In genomic region chr16:67549240-67549639, GRCh38 we compare ENCODE assay signal across 18 cellular contexts. TPM values are rescaled to one million over a fixed set of nuclear protein-coding genes. Genes with fewer than 3 reads are reported as not detected.
DNase-seq lines count a peak whose midpoint lies in the region; ATAC-seq, FAIRE-seq and TF ChIP-seq lines count a peak whose summit lies in the region.
"Had no signal": no experiment of that assay in that cellular context is flagged by ENCODE, and none has a peak within 500 bp of the region (broad histone marks: within the 10 kb centered on the region; RNA-seq: fewer than 3 reads in every experiment).

No MANE protein-coding gene starts in this region.

- DNase-seq in DND-41: no peak
- DNase-seq in activated CD4-positive, alpha-beta memory T cell treated with anti-CD3 and anti-CD28 coated beads for 36 hours: no peak
- DNase-seq in kidney: peak; percentile 6
- DNase-seq in body of pancreas: no peak
- DNase-seq in DMS79 (lab: John Stamatoyannopoulos, UW): no peak
- DNase-seq in NCI-H748 treated with DMSO at 0.1 percent for 48 hours (lab: John Stamatoyannopoulos, UW): no peak
- DNase-seq: NCI-H2081, NCI-H774, SK-N-SH, small intestine, WERI-Rb-1 had no signal

- no peak overlapping the region; the same call in 1 of the 2 replicates for H3K4me3 ChIP-seq in BLaER1
- H3K4me3 ChIP-seq in DND-41 (ENCODE audit: low read depth in 1 of 2, low read length in 2 of 2): peak overlapping the region in 1 of 2 experiments; percentile 46; a peak in 1 of 4 replicates
- H3K4me3 ChIP-seq in kidney (ENCODE audit: low read length in 2 of 2): no peak overlapping the region
- H3K4me3 ChIP-seq in body of pancreas: no peak overlapping the region
- H3K4me3 ChIP-seq: esophagus muscularis mucosa, GM23338, tibial nerve had no signal

- POLR2A ChIA-PET in activated CD4-positive, alpha-beta memory T cell treated with anti-CD3 and anti-CD28 coated beads for 36 hours (lab: Charles Lee): no interaction called here

- H3K36me3 Mint-ChIP-seq in activated CD4-positive, alpha-beta memory T cell treated with anti-CD3 and anti-CD28 coated beads for 36 hours: peaks cover 7% of the 10 kb centered on the region

- FAIRE-seq in kidney (lab: Jason Lieb, UNC): no peak
- FAIRE-seq: RCC 7860, small intestine had no signal

- H3K4me1 ChIP-seq in BLaER1 (peaks cover 100% of the 10 kb centered on the region), DND-41 (ENCODE audit: insufficient read depth, low read length) (peaks cover 62% of the 10 kb centered on the region), kidney (ENCODE audit: control insufficient read depth in 1 of 2, insufficient read depth in 1 of 2, low read depth in 1 of 2, low read length in 2 of 2) (peaks cover 8 to 18% of the 10 kb centered on the region in 2 donors), body of pancreas (peaks cover 35% of the 10 kb centered on the region)
- H3K4me1 ChIP-seq: parathyroid adenoma had no signal

- peaks cover 34% of the 10 kb centered on the region; the same call in 1 of the 2 replicates for H3K79me2 ChIP-seq in DND-41 (ENCODE audit: insufficient read depth, low read length)

- H3K9ac ChIP-seq in BLaER1 (peak overlapping the region; percentile 91), DND-41 (ENCODE audit: low read depth, low read length) (peak overlapping the region; percentile 65), kidney (ENCODE audit: low read length in 2 of 2) (no peak overlapping the region)
- H3K9ac ChIP-seq: parathyroid adenoma, SK-N-SH had no signal

- WGBS in body of pancreas, 2 donors: 74 to 84% methylated on average over 4 of the region's 4 CpGs

- intact Hi-C loops in activated CD4-positive, alpha-beta memory T cell treated with anti-CD3 and anti-CD28 coated beads for 36 hours (cut with micrococcal nuclease): loop anchor here (5.0 kb wide), 1 partner anchor 113 kb away; the partner anchor contains the start of genes ACD and PARD6A
- intact Hi-C loops in kidney (cut with DNase I): no loop called here
- intact Hi-C loops in body of pancreas (cut with DNase I): no loop called here

- H3K27ac Mint-ChIP-seq in activated CD4-positive, alpha-beta memory T cell treated with anti-CD3 and anti-CD28 coated beads for 36 hours: peak overlapping the region; percentile 43
- H3K27ac Mint-ChIP-seq: GM23338 had no signal

- no peaks in the 10 kb centered on the region for H3K9me3 Mint-ChIP-seq in activated CD4-positive, alpha-beta memory T cell treated with anti-CD3 and anti-CD28 coated beads for 36 hours
- H3K9me3 Mint-ChIP-seq: GM23338 had no signal

- H3K36me3 ChIP-seq in BLaER1 (peaks cover 24% of the 10 kb centered on the region), DND-41 (ENCODE audit: insufficient read depth, low read length) (peaks cover 24% of the 10 kb centered on the region), kidney (ENCODE audit: control insufficient read depth in 1 of 2, insufficient read depth in 2 of 2, low read length in 2 of 2) (peaks cover 11 to 27% of the 10 kb centered on the region in 2 donors), body of pancreas (replicated peaks in 1 of 2; ENCODE audit: insufficient read depth in 1 of 2, low read depth in 2 of 2) (peaks cover 0 to 2% of the 10 kb centered on the region in 2 donors)

- peaks cover 36% of the 10 kb centered on the region for H3K4me1 Mint-ChIP-seq in activated CD4-positive, alpha-beta memory T cell treated with anti-CD3 and anti-CD28 coated beads for 36 hours (ENCODE audit: low read depth)

- H4K20me1 ChIP-seq in BLaER1 (no peaks in the 10 kb centered on the region), DND-41 (ENCODE audit: insufficient read depth, low read length) (no peaks in the 10 kb centered on the region)

- no peak overlapping the region; the same call in 1 of the 2 replicates for H2AFZ ChIP-seq in DND-41 (ENCODE audit: low read depth, low read length)
- H2AFZ ChIP-seq: GM23338, parathyroid adenoma had no signal

- no peak for ATAC-seq in DND-41 (ENCODE audit: insufficient read depth, low read depth)
- no peak for ATAC-seq in body of pancreas
- ATAC-seq in GM19328 (IDR thresholded peaks at IDR 0.05; ENCODE audit: unreplicated experiment): no peak
- ATAC-seq: GM23338 had no signal

- H3K27me3 Mint-ChIP-seq in activated CD4-positive, alpha-beta memory T cell treated with anti-CD3 and anti-CD28 coated beads for 36 hours: no peaks in the 10 kb centered on the region

- H3K4me2 ChIP-seq in BLaER1 (peak overlapping the region; percentile 96), DND-41 (ENCODE audit: insufficient read depth, low read length) (peak overlapping the region; percentile 61; the same call in 1 of the 2 replicates)
- H3K4me2 ChIP-seq: GM23338, SK-N-SH had no signal

- no peak overlapping the region for H3K4me3 Mint-ChIP-seq in activated CD4-positive, alpha-beta memory T cell treated with anti-CD3 and anti-CD28 coated beads for 36 hours
- H3K4me3 Mint-ChIP-seq: GM23338 had no signal

- CTCF ChIA-PET in activated CD4-positive, alpha-beta memory T cell treated with anti-CD3 and anti-CD28 coated beads for 36 hours (lab: Charles Lee): interaction anchor here (3.3 kb wide), 1 partner anchor 95 kb away, joined by 11 read pairs; the partner anchor contains the start of gene CARMIL2

- no peak for TF ChIP-seq CTCF in DND-41 (IDR thresholded peaks at IDR 0.05; ENCODE audit: borderline replicate concordance, extremely low read depth, low read length, poor library complexity, severe bottlenecking)
- no peak for TF ChIP-seq CTCF in kidney (IDR thresholded peaks at IDR 0.05; ENCODE audit: borderline replicate concordance, extremely low read depth, insufficient read depth)
- TF ChIP-seq CTCF in body of pancreas (IDR thresholded peaks at IDR 0.05): no peak

- H3K9me3 ChIP-seq in BLaER1 (no peaks in the 10 kb centered on the region), DND-41 (ENCODE audit: insufficient read depth, low read length, severe bottlenecking) (no peaks in the 10 kb centered on the region), kidney (ENCODE audit: control insufficient read depth in 1 of 2, low read length in 2 of 2) (no peaks in the 10 kb centered on the region), body of pancreas (no peaks in the 10 kb centered on the region)
- H3K9me3 ChIP-seq: esophagus muscularis mucosa, SK-N-SH, tibial nerve had no signal

- TF ChIP-seq POLR2A in body of pancreas (IDR thresholded peaks at IDR 0.05): no peak

- no peaks in the 10 kb centered on the region for H3K27me3 ChIP-seq in BLaER1
- no peaks in the 10 kb centered on the region for H3K27me3 ChIP-seq in DND-41 (ENCODE audit: insufficient read depth, low read length, poor library complexity)
- H3K27me3 ChIP-seq in body of pancreas: no peaks in the 10 kb centered on the region
- H3K27me3 ChIP-seq: esophagus muscularis mucosa, tibial nerve had no signal

- peak overlapping the region; percentile 100 for H3K27ac ChIP-seq in BLaER1
- H3K27ac ChIP-seq in DND-41 (ENCODE audit: low read length): peak overlapping the region; percentile 99
- no peak overlapping the region for H3K27ac ChIP-seq in kidney (ENCODE audit: low read depth in 2 of 2, low read length in 2 of 2)
- no peak overlapping the region for H3K27ac ChIP-seq in body of pancreas
- H3K27ac ChIP-seq: parathyroid adenoma, WERI-Rb-1 had no signal

RNA-seq across cellular contexts. Expression of gene CTCF, which starts 13.1 kb away (rescaled TPM):
- 10 to 100 TPM; 48.9 to 51.5 TPM for total RNA-seq in activated CD4-positive, alpha-beta memory T cell treated with anti-CD3 and anti-CD28 coated beads for 36 hours
- total RNA-seq in kidney (42.6 TPM), body of pancreas (10 to 100 TPM; 24.4 to 33.0 TPM)
- polyA plus RNA-seq in kidney (ENCODE audit: insufficient read depth, low read depth, low replicate concordance): 20.4 TPM

RNA-seq across cellular contexts. Expression of gene RIPOR1, which starts 20.6 kb away (rescaled TPM):
- 10 to 100 TPM; 33.4 to 37.9 TPM for total RNA-seq in activated CD4-positive, alpha-beta memory T cell treated with anti-CD3 and anti-CD28 coated beads for 36 hours
- total RNA-seq in kidney: 116 TPM
- 60.9 TPM for polyA plus RNA-seq in kidney (ENCODE audit: insufficient read depth, low read depth, low replicate concordance)
- 10 to 100 TPM; 37.9 to 62.6 TPM for total RNA-seq in body of pancreas

Comparison
In these comparisons a context has a peak if more than half of its experiments do, and no peak if none do; other contexts are left out.
1. H3K27ac ChIP-seq: peak in BLaER1 (single experiment) and DND-41 (single experiment); none in kidney (0 of 2) and body of pancreas (0 of 4).
2. H3K9ac ChIP-seq: peak in BLaER1 (single experiment) and DND-41 (single experiment); none in kidney (0 of 2).